ENCODE assay signal across 8 cellular contexts in genomic region chr5:170632985-170633234, GRCh38.
DNase-seq lines count a peak whose midpoint lies in the region; ATAC-seq, FAIRE-seq and TF ChIP-seq lines count a peak whose summit lies in the region.

No MANE protein-coding gene starts in this region.

- no peaks in the 10 kb centered on the region for H3K27me3 ChIP-seq in BLaER1
- H3K27me3 ChIP-seq in GM23338 (ENCODE audit: insufficient read depth), result no peaks in the 10 kb centered on the region
- peaks cover 0 to 13% of the 10 kb centered on the region in 2 experiments; a peak in 1 of 5 replicates for H3K27me3 ChIP-seq in K562 (ENCODE audit: control insufficient read depth in 2 of 2, insufficient read depth in 2 of 2, low read length in 2 of 2)
- peaks cover 9% of the 10 kb centered on the region for H3K27me3 ChIP-seq in keratinocyte (ENCODE audit: control insufficient read depth, extremely low read depth, insufficient read depth, low read length)

- WGBS in K562 (ENCODE audit: insufficient coverage, low coverage, missing lambda C conversion rate), result 1% methylated on average over 12 of the region's 12 CpGs

- H3K9me3 Mint-ChIP-seq in GM23338, result no peaks in the 10 kb centered on the region; the same call in 2 of the 3 replicates
- H3K9me3 Mint-ChIP-seq in T-helper 1 cell treated with Interleukin-12 subunit alpha and Interleukin-12 subunit beta and Interleukin-4 antibody, amounts not matched to agents 30 μg/mL and 1 μg/mL, for 36 hours, result no peaks in the 10 kb centered on the region

- FAIRE-seq in K562 (lab: Jason Lieb, UNC) (peak; percentile 60), keratinocyte (lab: Jason Lieb, UNC) (no peak)

- peak overlapping the region; percentile 85 for H3K27ac Mint-ChIP-seq in GM23338
- no peak overlapping the region for H3K27ac Mint-ChIP-seq in T-helper 1 cell treated with Interleukin-12 subunit alpha and Interleukin-12 subunit beta and Interleukin-4 antibody, amounts not matched to agents 30 μg/mL and 1 μg/mL, for 36 hours

- no TSS peak for BruUV-seq in K562 (replicated peaks; lab: Mats Ljungman, UMichigan)

- peak overlapping the region; percentile 84 for H3K4me2 ChIP-seq in BLaER1
- H3K4me2 ChIP-seq in GM23338, result peak overlapping the region; percentile 98
- peak overlapping the region; percentile 48 for H3K4me2 ChIP-seq in K562 (ENCODE audit: insufficient read depth, low read length)
- H3K4me2 ChIP-seq in keratinocyte (ENCODE audit: control insufficient read depth, extremely low read depth, insufficient read depth, low read depth, low read length), result peak overlapping the region; percentile 24

- H3K9ac ChIP-seq in BLaER1 (peak overlapping the region; percentile 64; the same call in 1 of the 2 replicates), K562 (ENCODE audit: insufficient read depth in 1 of 2, low read depth in 2 of 2, low read length in 2 of 2) (no peak overlapping the region; a peak in 1 of 4 replicates), keratinocyte (ENCODE audit: control insufficient read depth, extremely low read depth, insufficient read depth, low read length) (no peak overlapping the region)

- H2AFZ ChIP-seq in GM23338 (no peak overlapping the region; the same call in 1 of the 2 replicates), K562 (ENCODE audit: low read depth, low read length) (peak overlapping the region; percentile 51; the same call in 1 of the 2 replicates), keratinocyte (ENCODE audit: control insufficient read depth, low read length) (no peak overlapping the region)

- H3K9me2 ChIP-seq in GM23338 (ENCODE audit: insufficient read depth), result no peaks in the 10 kb centered on the region

- H3K27me3 Mint-ChIP-seq in GM23338 (ENCODE audit: insufficient read depth, low read depth, poor library complexity), result peaks cover 6% of the 10 kb centered on the region
- H3K27me3 Mint-ChIP-seq in T-helper 1 cell treated with Interleukin-12 subunit alpha and Interleukin-12 subunit beta and Interleukin-4 antibody, amounts not matched to agents 30 μg/mL and 1 μg/mL, for 36 hours (ENCODE audit: low read depth), result peaks cover 17% of the 10 kb centered on the region

- H3K4me1 ChIP-seq in BLaER1, result peaks cover 11% of the 10 kb centered on the region
- peaks cover 25% of the 10 kb centered on the region for H3K4me1 ChIP-seq in GM23338 (ENCODE audit: insufficient read depth)
- H3K4me1 ChIP-seq in K562 (replicated peaks in 1 of 2; ENCODE audit: control insufficient read depth in 2 of 2, insufficient read depth in 2 of 2, low read length in 2 of 2), result peaks cover 4 to 11% of the 10 kb centered on the region in 2 experiments; a peak in 4 of 5 replicates
- peaks cover 8% of the 10 kb centered on the region for H3K4me1 ChIP-seq in keratinocyte (ENCODE audit: control insufficient read depth, extremely low read depth, insufficient read depth, low read length)

- peak; percentile 74 to 75 for TF ChIP-seq RAD21 in K562 (CRISPR knock-in tag; conservative IDR thresholded peaks at IDR 0.05 in 1 of 2, IDR thresholded peaks at IDR 0.05 in 1 of 2)

- ATAC-seq in GM23338 (peak; percentile 83), K562 (peak; percentile 89; the same call in 2 of the 3 replicates), GM19397 (IDR thresholded peaks at IDR 0.05; ENCODE audit: unreplicated experiment) (no peak)

- H3K27ac ChIP-seq in BLaER1 (no peak overlapping the region; the same call in 1 of the 2 replicates), GM23338 (ENCODE audit: low read depth) (no peak overlapping the region), K562 (ENCODE audit: extremely low read depth, low read depth, low read length) (no peak overlapping the region), keratinocyte (ENCODE audit: control insufficient read depth, insufficient read depth, low read length) (no peak overlapping the region)

- POLR2A ChIA-PET in K562 (lab: Yijun Ruan, JAX), result no interaction called here

- H4K20me1 ChIP-seq in BLaER1 (no peaks in the 10 kb centered on the region), GM23338 (replicated peaks; ENCODE audit: insufficient read depth) (no peaks in the 10 kb centered on the region), K562 (replicated peaks; ENCODE audit: control insufficient read depth, insufficient read depth, low read length) (peaks cover 22% of the 10 kb centered on the region), keratinocyte (ENCODE audit: control insufficient read depth, extremely low read depth, insufficient read depth, low read length) (no peaks in the 10 kb centered on the region)

- intact Hi-C loops in K562 (cut with micrococcal nuclease), result loop anchor here (1.0 kb wide), 2 partner anchors 29 to 198 kb away; no protein-coding TSS in a partner anchor

- in situ Hi-C loops in K562 (cut with MboI), result no loop called here

- no peak for TF ChIP-seq POLR2A in K562 (conservative IDR thresholded peaks at IDR 0.05)

- H3K36me3 Mint-ChIP-seq in GM23338 (ENCODE audit: low read depth), result no peaks in the 10 kb centered on the region
- no peaks in the 10 kb centered on the region for H3K36me3 Mint-ChIP-seq in T-helper 1 cell treated with Interleukin-12 subunit alpha and Interleukin-12 subunit beta and Interleukin-4 antibody, amounts not matched to agents 30 μg/mL and 1 μg/mL, for 36 hours (ENCODE audit: low read depth)

- dilution Hi-C loops in keratinocyte (cut with MboI; ENCODE audit: extremely low pct_ligation_motif_present, low sequenced_read_pairs), result no loop called here

- H3K9me3 ChIP-seq in BLaER1, result no peaks in the 10 kb centered on the region
- no peaks in the 10 kb centered on the region for H3K9me3 ChIP-seq in K562 (replicated peaks; ENCODE audit: control insufficient read depth, insufficient read depth, low read depth, low read length)
- H3K9me3 ChIP-seq in keratinocyte (ENCODE audit: control insufficient read depth, low read depth, low read length), result no peaks in the 10 kb centered on the region

- peak overlapping the region; percentile 68 for H3K4me3 ChIP-seq in BLaER1
- peak overlapping the region; percentile 80 for H3K4me3 ChIP-seq in GM23338
- H3K4me3 ChIP-seq in K562, result no peak overlapping the region
- H3K4me3 ChIP-seq in keratinocyte (ENCODE audit: control insufficient read depth in 2 of 3, extremely low read depth in 1 of 3, insufficient read depth in 2 of 3, low read depth in 1 of 3, low read length in 3 of 3), result no peak overlapping the region

- H3K9me1 ChIP-seq in K562 (ENCODE audit: control insufficient read depth, insufficient read depth, low read length), result peaks cover 3% of the 10 kb centered on the region
- H3K9me1 ChIP-seq in keratinocyte (ENCODE audit: control insufficient read depth, extremely low read depth, insufficient read depth, low read length), result no peaks in the 10 kb centered on the region

- H3K4me1 Mint-ChIP-seq in GM23338, result peaks cover 29% of the 10 kb centered on the region
- H3K4me1 Mint-ChIP-seq in T-helper 1 cell treated with Interleukin-12 subunit alpha and Interleukin-12 subunit beta and Interleukin-4 antibody, amounts not matched to agents 30 μg/mL and 1 μg/mL, for 36 hours (ENCODE audit: low read depth), result peaks cover 5% of the 10 kb centered on the region

- peaks cover 17% of the 10 kb centered on the region; the same call in 1 of the 2 replicates for H3F3A ChIP-seq in GM23338 (replicated peaks; ENCODE audit: low read depth)

- peak overlapping the region; percentile 79 for H3K4me3 Mint-ChIP-seq in GM23338
- H3K4me3 Mint-ChIP-seq in T-helper 1 cell treated with Interleukin-12 subunit alpha and Interleukin-12 subunit beta and Interleukin-4 antibody, amounts not matched to agents 30 μg/mL and 1 μg/mL, for 36 hours, result peak overlapping the region; percentile 53

- TF ChIP-seq CTCF in GM23338 (conservative IDR thresholded peaks at IDR 0.05; ENCODE audit: low read depth in 2 of 2) (peak; percentile 98 to 99), K562 (IDR thresholded peaks at IDR 0.05 in 2 of 3, conservative IDR thresholded peaks at IDR 0.05 in 1 of 3; ENCODE audit: insufficient read depth in 2 of 3, low read depth in 1 of 3, low read length in 3 of 3) (peak; percentile 77 to 95 (median 84)), keratinocyte (optimal IDR thresholded peaks at IDR 0.05 in 1 of 3, IDR thresholded peaks at IDR 0.05 in 1 of 3, conservative IDR thresholded peaks at IDR 0.05 in 1 of 3; ENCODE audit: extremely low read depth in 1 of 3, insufficient read depth in 2 of 3, low read length in 3 of 3) (peak; percentile 89 to 94 (median 93))

- CTCF ChIA-PET in K562 (lab: Yijun Ruan, JAX; ENCODE audit: low intra/inter-chr PET ratio), result interaction anchor here (0.9 to 1.9 kb wide), 3 partner anchors 31 to 198 kb away, joined by 3 to 10 read pairs (median 5); no protein-coding TSS in a partner anchor

- TF ChIP-seq EP300 in K562 (IDR thresholded peaks at IDR 0.05; ENCODE audit: low read length), result no peak

- peak; percentile 89 for DNase-seq in GM23338 (ENCODE audit: low spot score)
- peak; percentile 69 to 92 (median 86) for DNase-seq in K562 (ENCODE audit: extremely low read depth in 1 of 4, low spot score in 3 of 4)
- no peak for DNase-seq in keratinocyte (ENCODE audit: low read depth, low spot score)
- DNase-seq in stimulated activated CD4-positive, alpha-beta T cell treated with anti-CD3 and anti-CD28 coated beads, Interleukin-1b, Interleukin-23, amount 100 ng/mL, for 4 hours (ENCODE audit: low read depth in 2 of 2), result peak; percentile 43 to 55
- no peak for DNase-seq in NCI-H1417 treated with DMSO at 0.1 percent for 48 hours (lab: John Stamatoyannopoulos, UW)

- H3K36me3 ChIP-seq in BLaER1 (no peaks in the 10 kb centered on the region), GM23338 (ENCODE audit: insufficient read depth) (no peaks in the 10 kb centered on the region), K562 (ENCODE audit: control insufficient read depth, insufficient read depth, low read length) (no peaks in the 10 kb centered on the region), keratinocyte (ENCODE audit: control insufficient read depth in 2 of 2, extremely low read depth in 1 of 2, insufficient read depth in 2 of 2, low read length in 2 of 2) (no peaks in the 10 kb centered on the region)

- H3K79me2 ChIP-seq in GM23338 (replicated peaks; ENCODE audit: insufficient read depth) (no peaks in the 10 kb centered on the region), K562 (ENCODE audit: control insufficient read depth, insufficient read depth, low read length) (no peaks in the 10 kb centered on the region), keratinocyte (ENCODE audit: control insufficient read depth, insufficient read depth, low read length) (no peaks in the 10 kb centered on the region)

TF ChIP-seq in K562, 482 proteins besides CTCF, POLR2A, EP300 and RAD21 (continues in another document):
- peak; percentile 58 for TF ChIP-seq DEAF1 (CRISPR knock-in tag; IDR thresholded peaks at IDR 0.05)

Comparison
In these comparisons a context has a peak if more than half of its experiments do, and no peak if none do; other contexts are left out.
1. H3K4me2 ChIP-seq: peak in every context shown above with its lines; median percentile 98 in GM23338; 84 in BLaER1; 48 in K562; 24 in keratinocyte.
2. H3K4me3 ChIP-seq: peak in BLaER1 (single experiment) and GM23338 (single experiment); none in K562 (single experiment) and keratinocyte (0 of 3).
3. DNase-seq: peak in GM23338 (single experiment), K562 (4 of 4) and stimulated activated CD4-positive, alpha-beta T cell treated with anti-CD3 and anti-CD28 coated beads, Interleukin-1b, Interleukin-23, amount 100 ng/mL, for 4 hours (2 of 2); none in keratinocyte (single experiment) and NCI-H1417 treated with DMSO at 0.1 percent for 48 hours (single experiment).
4. Peak in every context shown above with its lines, with median percentiles within 50 percentile points of each other: CTCF ChIP-seq.